Comparison of ENCODE assay signal across 8 cellular contexts in genomic region chr2:23386422-23387220, GRCh38. TPM values are rescaled to one million over a fixed set of nuclear protein-coding genes. Genes with fewer than 3 reads are reported as not detected.
DNase-seq lines count a peak whose midpoint lies in the region; ATAC-seq and TF ChIP-seq lines count a peak whose summit lies in the region.

No MANE protein-coding gene starts in this region.

- peak overlapping the region in 1 of 2 donors; percentile 32 for H3K27ac ChIP-seq in ovary

- intact Hi-C loops in ovary (cut with DNase I) = no loop called here

- no peak for ATAC-seq in GM19467 (IDR thresholded peaks at IDR 0.05; ENCODE audit: unreplicated experiment)

- H3K27ac Mint-ChIP-seq in activated T-cell treated with anti-CD3 and anti-CD28 coated beads, Interleukin-2, amount 50 U/mL, for 24 hours = no peak overlapping the region

- H3K9me3 ChIP-seq in ovary = no peaks in the 10 kb centered on the region

- H3K9me3 Mint-ChIP-seq in activated T-cell treated with anti-CD3 and anti-CD28 coated beads, Interleukin-2, amount 50 U/mL, for 24 hours = no peaks in the 10 kb centered on the region

- no peak for TF ChIP-seq POLR2A in ovary (IDR thresholded peaks at IDR 0.05)

- H3K27me3 Mint-ChIP-seq in activated T-cell treated with anti-CD3 and anti-CD28 coated beads, Interleukin-2, amount 50 U/mL, for 24 hours = peaks cover 76% of the 10 kb centered on the region

- no peak for TF ChIP-seq CTCF in ovary (IDR thresholded peaks at IDR 0.05)

- H3K4me1 Mint-ChIP-seq in activated T-cell treated with anti-CD3 and anti-CD28 coated beads, Interleukin-2, amount 50 U/mL, for 24 hours (ENCODE audit: low read depth) = peaks cover 22% of the 10 kb centered on the region

- H3K4me1 ChIP-seq in ovary (ENCODE audit: insufficient read depth) = no peaks in the 10 kb centered on the region

- H3K4me3 ChIP-seq in ovary = peak overlapping the region; percentile 64

- in situ Hi-C loops in Caki2 (cut with HindIII; ENCODE audit: low pct_unique_long_range_greater_than_20kb, low sequenced_read_pairs) = no loop called here

- peak overlapping the region; percentile 73 for H3K4me3 Mint-ChIP-seq in activated T-cell treated with anti-CD3 and anti-CD28 coated beads, Interleukin-2, amount 50 U/mL, for 24 hours

- TF ChIP-seq EP300 in ovary (IDR thresholded peaks at IDR 0.05) = no peak

- H3K36me3 ChIP-seq in ovary = no peaks in the 10 kb centered on the region

- H3K27me3 ChIP-seq in ovary = no peaks in the 10 kb centered on the region

- WGBS in ovary, 3 donors = 1% methylated on average over 49 to 86 of the region's 86 CpGs

- no peaks in the 10 kb centered on the region for H3K36me3 Mint-ChIP-seq in activated T-cell treated with anti-CD3 and anti-CD28 coated beads, Interleukin-2, amount 50 U/mL, for 24 hours (ENCODE audit: low read depth)

- DNase-seq in Caki2 (ENCODE audit: low read depth) (peak; percentile 45), HK-2 (ENCODE audit: unreplicated experiment) (peak; percentile 25), glomerular visceral epithelial cell (ENCODE audit: extremely low spot score) (peak; percentile 38), ovary (peak in 3 of 5 donors; percentile 18 to 53 (median 40)), A172 (ENCODE audit: low spot score) (no peak), T1000 (lab: John Stamatoyannopoulos, UW) (no peak)
- peak; percentile 52 for DNase-seq in activated T-cell treated with anti-CD3 and anti-CD28 coated beads, Interleukin-2, amount 50 U/mL, for 24 hours

RNA-seq across cellular contexts. Expression of gene KLHL29, which starts 1.6 kb away (rescaled TPM):
- 1.4 and 2.1 TPM in 2 replicates for total RNA-seq in Caki2 (2014; rRNA removed; shearing (Covaris generic); ENCODE audit: low replicate concordance)
- 1 to 10 TPM; 3.0 to 6.6 (median 5.3) TPM for total RNA-seq in ovary
- polyA plus RNA-seq in ovary = 1 to 10 TPM; 3.2 to 3.9 TPM
- total RNA-seq in A172 (2014; rRNA removed; shearing (Covaris generic)) = 0.76 and 0.86 TPM in 2 replicates

Comparison
In these comparisons a context has a peak if more than half of its experiments do, and no peak if none do; other contexts are left out.
1. DNase-seq: peak in Caki2 (single experiment), HK-2 (single experiment), activated T-cell treated with anti-CD3 and anti-CD28 coated beads, Interleukin-2, amount 50 U/mL, for 24 hours (single experiment), glomerular visceral epithelial cell (single experiment) and ovary (3 of 5); none in A172 (single experiment) and T1000 (single experiment).